Comparison of ENCODE assay signal across 8 cellular contexts in the genomic region with DNA sequence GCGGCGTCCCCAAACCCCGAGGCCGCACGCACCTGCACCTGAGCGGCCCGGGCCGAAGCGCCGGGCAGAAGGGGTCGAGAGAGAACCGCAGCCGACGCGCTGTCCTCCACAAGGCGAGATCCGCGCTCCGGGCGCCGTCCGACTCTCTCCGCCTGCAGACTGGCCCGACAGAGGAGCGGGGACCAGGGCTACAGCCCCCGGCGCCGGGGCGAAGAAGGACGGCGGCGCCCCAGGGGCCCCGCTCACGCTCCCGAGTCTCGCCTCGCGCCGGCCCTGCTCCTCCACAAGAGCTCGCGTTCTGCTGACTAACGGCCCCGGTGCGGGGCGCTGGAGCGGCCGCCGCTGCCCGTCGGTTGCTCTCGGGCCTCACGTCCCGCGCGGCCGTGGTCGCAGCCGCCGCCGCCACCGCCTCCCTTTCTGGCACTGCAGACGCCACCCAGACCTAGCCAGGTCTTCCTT. TPM values are rescaled to one million over a fixed set of nuclear protein-coding genes. Genes with fewer than 3 reads are reported as not detected.
DNase-seq lines count a peak whose midpoint lies in the region; ATAC-seq and TF ChIP-seq lines count a peak whose summit lies in the region.

No MANE protein-coding gene starts in this region.

- peak overlapping the region; percentile 97 for H3K27ac ChIP-seq in HUES48 (ENCODE audit: low read depth, low read length)
- peak overlapping the region; percentile 82 to 94 (median 93) for H3K27ac ChIP-seq in right lobe of liver
- H3K27ac ChIP-seq in transverse colon: peak overlapping the region; percentile 95 to 99 (median 98)

- DNase-seq in astrocyte of the spinal cord (ENCODE audit: low read depth, low spot score): no peak
- peak in 2 of 3 donors; percentile 53 to 76 for DNase-seq in right lobe of liver
- no peak for DNase-seq in transverse colon
- DNase-seq in hippocampal formation (lab: John Stamatoyannopoulos, UW): no peak
- no peak for DNase-seq in stimulated activated CD4-positive, alpha-beta T cell treated with anti-CD3 and anti-CD28 coated beads, Interleukin-12 subunit alpha, Interleukin-12 subunit beta, amount 100 ng/mL, for 4 hours

- H3K27me3 ChIP-seq in HUES48 (ENCODE audit: control insufficient read depth, insufficient read depth, low read length) (no peaks in the 10 kb centered on the region), right lobe of liver (no peaks in the 10 kb centered on the region), transverse colon (no peaks in the 10 kb centered on the region)

- H3K36me3 ChIP-seq in ES-I3 (ENCODE audit: insufficient read depth, low read length) (no peaks in the 10 kb centered on the region; the same call in 1 of the 2 replicates), HUES48 (ENCODE audit: control insufficient read depth, insufficient read depth, low read length) (peaks cover 14% of the 10 kb centered on the region), right lobe of liver (no peaks in the 10 kb centered on the region), transverse colon (no peaks in the 10 kb centered on the region)

- in situ Hi-C loops in astrocyte of the spinal cord (cut with HindIII; ENCODE audit: low sequenced_read_pairs): no loop called here
- in situ Hi-C loops in transverse colon (cut with MboI; ENCODE audit: low pct_ligation_motif_present in 1 of 4, low pct_unique_long_range_greater_than_20kb in 1 of 4, low sequenced_read_pairs in 3 of 4): no loop called here

- TF ChIP-seq CTCF in astrocyte of the spinal cord (IDR thresholded peaks at IDR 0.05; ENCODE audit: low read depth, low read length) (no peak), right lobe of liver (IDR thresholded peaks at IDR 0.05) (no peak), transverse colon (IDR thresholded peaks at IDR 0.05) (no peak)

- H3K4me3 ChIP-seq in HUES48 (ENCODE audit: low read depth, low read length) (peak overlapping the region; percentile 96), astrocyte of the spinal cord (ENCODE audit: low read depth, low read length) (peak overlapping the region; percentile 71), right lobe of liver (peak overlapping the region; percentile 90 to 97 (median 93)), transverse colon (peak overlapping the region; percentile 82 to 97 (median 92))

- no peak for TF ChIP-seq EP300 in transverse colon (IDR thresholded peaks at IDR 0.05; ENCODE audit: low read depth)

- TF ChIP-seq POLR2A in right lobe of liver (IDR thresholded peaks at IDR 0.05) (no peak), transverse colon (IDR thresholded peaks at IDR 0.05) (no peak)

- H3K9ac ChIP-seq in ES-I3 (ENCODE audit: low read depth, low read length) (peak overlapping the region; percentile 98), HUES48 (ENCODE audit: low read depth, low read length) (peak overlapping the region; percentile 94)

- intact Hi-C loops in right lobe of liver (cut with DNase I) (no loop called here), transverse colon (cut with DNase I; ENCODE audit: low total_unique reads) (no loop called here)

- 0% methylated on average over 18 of the region's 62 CpGs for WGBS in right lobe of liver (ENCODE audit: insufficient coverage, low coverage, low lambda C conversion rate, missing lambda C conversion rate)
- WGBS in transverse colon (ENCODE audit: low coverage in 1 of 2), 2 donors: 0% methylated on average over 38 of the region's 62 CpGs; no CpG with 5 or more reads in 1 of the 2 donors

- H3K4me1 ChIP-seq in ES-I3 (ENCODE audit: insufficient read depth, low read length) (no peaks in the 10 kb centered on the region; the same call in 1 of the 2 replicates), HUES48 (ENCODE audit: control insufficient read depth, insufficient read depth, low read length) (peaks cover 30% of the 10 kb centered on the region), right lobe of liver (peaks cover 0 to 24% (median 9%) of the 10 kb centered on the region in 4 donors), transverse colon (peaks cover 16 to 52% (median 28%) of the 10 kb centered on the region in 4 donors)

- ATAC-seq in GM21423 (IDR thresholded peaks at IDR 0.05; ENCODE audit: unreplicated experiment): peak; percentile 6
- ATAC-seq in right lobe of liver: peak; percentile 1 to 23 (median 6)

- H3K9me3 ChIP-seq in ES-I3 (ENCODE audit: control insufficient read depth, insufficient read depth, low read length) (no peaks in the 10 kb centered on the region), HUES48 (ENCODE audit: control insufficient read depth, insufficient read depth, low read length) (no peaks in the 10 kb centered on the region), right lobe of liver (no peaks in the 10 kb centered on the region), transverse colon (no peaks in the 10 kb centered on the region)

RNA-seq across cellular contexts. Expression of gene ABHD17B, which starts 0.4 kb away (rescaled TPM):
- 10 to 100 TPM in 3 of 6 experiments, 1 to 10 TPM in 3; 8.4 to 13.1 (median 10.3) TPM for total RNA-seq in right lobe of liver
- total RNA-seq in transverse colon: 10 to 100 TPM in 3 of 4 donors, 1 to 10 TPM in 1; 4.6 to 37.0 (median 21.5) TPM

RNA-seq across cellular contexts. Expression of gene C9orf85, which starts 0.8 kb away (rescaled TPM):
- total RNA-seq in right lobe of liver: 1 to 10 TPM; 3.8 to 8.6 (median 6.3) TPM
- 10 to 100 TPM in 2 of 4 donors, 1 to 10 TPM in 2; 3.0 to 14.9 (median 9.8) TPM for total RNA-seq in transverse colon

Comparison
In these comparisons a context has a peak if more than half of its experiments do, and no peak if none do; other contexts are left out.
1. DNase-seq: peak in right lobe of liver (2 of 3); none in astrocyte of the spinal cord (single experiment), transverse colon (single experiment), hippocampal formation (0 of 2) and stimulated activated CD4-positive, alpha-beta T cell treated with anti-CD3 and anti-CD28 coated beads, Interleukin-12 subunit alpha, Interleukin-12 subunit beta, amount 100 ng/mL, for 4 hours (single experiment).
2. Peak in every context shown above with its lines, with median percentiles within 50 percentile points of each other: H3K27ac ChIP-seq and H3K4me3 ChIP-seq.